9 cellular contexts compared by ENCODE assay signal in genomic region chr6:156564128-156564806, GRCh38.
DNase-seq lines count a peak whose midpoint lies in the region; ATAC-seq and TF ChIP-seq lines count a peak whose summit lies in the region.
"Had no signal": no experiment of that assay in that cellular context is flagged by ENCODE, and none has a peak within 500 bp of the region (broad histone marks: within the 10 kb centered on the region; RNA-seq: fewer than 3 reads in every experiment).

No MANE protein-coding gene starts in this region.

- H3K4me1 Mint-ChIP-seq in activated CD4-positive, alpha-beta memory T cell treated with anti-CD3 and anti-CD28 coated beads for 36 hours (ENCODE audit: low read depth), result no peaks in the 10 kb centered on the region

- no peak overlapping the region for H3K4me3 ChIP-seq in BJ (ENCODE audit: low read depth, low read length)

- H3K9me3 Mint-ChIP-seq in activated CD4-positive, alpha-beta memory T cell treated with anti-CD3 and anti-CD28 coated beads for 36 hours, result peaks cover 12% of the 10 kb centered on the region

- TF ChIP-seq CTCF in BJ (IDR thresholded peaks at IDR 0.05; ENCODE audit: insufficient read depth, low read depth, low read length), result peak; percentile 95

- no peak overlapping the region for H3K4me3 Mint-ChIP-seq in activated CD4-positive, alpha-beta memory T cell treated with anti-CD3 and anti-CD28 coated beads for 36 hours
- H3K4me3 Mint-ChIP-seq: IgD-negative memory B cell had no signal

- H3K36me3 ChIP-seq in BJ (ENCODE audit: control insufficient read depth, insufficient read depth, low read length), result no peaks in the 10 kb centered on the region

- peaks cover 19% of the 10 kb centered on the region for H3K27me3 Mint-ChIP-seq in activated CD4-positive, alpha-beta memory T cell treated with anti-CD3 and anti-CD28 coated beads for 36 hours

- CTCF ChIA-PET in BJ (lab: Yijun Ruan, JAX), result interaction anchor here (0.6 to 1.2 kb wide), 8 partner anchors 16 to 615 kb away, joined by 3 to 4 read pairs (median 3); no protein-coding TSS in a partner anchor
- CTCF ChIA-PET in activated CD4-positive, alpha-beta memory T cell treated with anti-CD3 and anti-CD28 coated beads for 36 hours (lab: Charles Lee), result interaction anchor here (0.7 to 1.3 kb wide), 6 partner anchors 10 to 1234 kb away, joined by 3 to 5 read pairs (median 3); no protein-coding TSS in a partner anchor

- POLR2A ChIA-PET in BJ (lab: Charles Lee), result no interaction called here
- POLR2A ChIA-PET in activated CD4-positive, alpha-beta memory T cell treated with anti-CD3 and anti-CD28 coated beads for 36 hours (lab: Charles Lee), result no interaction called here

- intact Hi-C loops in activated CD4-positive, alpha-beta memory T cell treated with anti-CD3 and anti-CD28 coated beads for 36 hours (cut with micrococcal nuclease), result loop anchor here (1.0 to 10.0 kb wide), 6 partner anchors 213 to 1229 kb away; partner anchors contain the start of gene ARID1B

- H3K27me3 ChIP-seq in BJ (ENCODE audit: control insufficient read depth, insufficient read depth, low read length), result 0 out of 2 replicates have a peak, but pooled peaks cover 2% of the 10 kb centered on the region

- ATAC-seq in GM19328 (IDR thresholded peaks at IDR 0.05; ENCODE audit: unreplicated experiment) (peak; percentile 90), HG03439 (IDR thresholded peaks at IDR 0.05; ENCODE audit: unreplicated experiment) (peak; percentile 96)

- H3K36me3 Mint-ChIP-seq in activated CD4-positive, alpha-beta memory T cell treated with anti-CD3 and anti-CD28 coated beads for 36 hours, result peaks cover 6% of the 10 kb centered on the region

- peak overlapping the region; percentile 13 for H3K27ac Mint-ChIP-seq in activated CD4-positive, alpha-beta memory T cell treated with anti-CD3 and anti-CD28 coated beads for 36 hours

- DNase-seq in BJ (ENCODE audit: low read depth) (no peak), NCI-H526 treated with DMSO at 0.1 percent for 48 hours (lab: John Stamatoyannopoulos, UW) (peak; percentile 20), ecto neural progenitor cell (ENCODE audit: low spot score) (peak; percentile 84), medulla oblongata (ENCODE audit: extremely low spot score) (peak; percentile 89)
- peak; percentile 87 for DNase-seq in activated CD4-positive, alpha-beta memory T cell treated with anti-CD3 and anti-CD28 coated beads for 36 hours
- peak; percentile 68 for DNase-seq in stimulated activated CD8-positive, alpha-beta memory T cell treated with anti-CD3 and anti-CD28 coated beads, Interleukin-15, amount 100 ng/mL, for 24 hours (ENCODE audit: low read depth)
